ENCODE assay signal across 8 cellular contexts in the genomic region with DNA sequence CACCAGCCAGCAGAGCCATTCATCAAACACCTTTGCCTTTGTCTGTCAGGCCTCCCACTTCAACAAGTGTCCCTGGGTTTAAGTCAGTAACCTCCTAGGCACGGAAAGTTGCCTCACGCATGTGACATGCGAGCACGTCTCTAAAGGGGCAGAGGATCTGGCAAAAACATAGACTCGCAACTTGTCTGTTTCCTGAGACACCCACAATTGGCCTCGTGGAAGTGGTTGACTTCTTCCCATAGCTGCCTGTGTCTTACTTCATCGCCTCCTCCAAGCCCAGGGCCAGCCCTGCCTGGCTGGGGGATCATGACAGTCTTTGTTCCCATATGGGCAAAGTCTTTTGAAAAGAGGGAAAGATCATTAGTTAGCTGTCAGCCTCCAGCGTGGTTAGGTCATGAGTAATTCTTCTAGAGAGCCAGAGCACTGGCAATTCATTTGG. TPM values are rescaled to one million over a fixed set of nuclear protein-coding genes. Genes with fewer than 3 reads are reported as not detected.
A peak's percentile ranks its signal among the peaks of the same experiment; 100 is the strongest.
DNase-seq lines count a peak whose midpoint lies in the region; ATAC-seq, FAIRE-seq and TF ChIP-seq lines count a peak whose summit lies in the region.

No MANE protein-coding gene starts in this region.

- H3K27ac ChIP-seq in H1 (ENCODE audit: low read depth, low read length): no peak overlapping the region
- peak overlapping the region; percentile 84 for H3K27ac ChIP-seq in muscle layer of duodenum (ENCODE audit: low read length)

- H3K27me3 Mint-ChIP-seq in activated T-cell treated with anti-CD3 and anti-CD28 coated beads, Interleukin-2, amount 50 U/mL, for 72 hours (ENCODE audit: low read depth): no peaks in the 10 kb centered on the region

- WGBS in H1 (ENCODE audit: extremely low coverage in 1 of 2, insufficient coverage in 1 of 2, insufficient read length in 1 of 2, insufficient replicate concordance in 2 of 2, low coverage in 1 of 2, low lambda C conversion rate in 2 of 2, missing lambda C conversion rate in 1 of 2), 2 experiments: 89% methylated on average over 8 of the region's 8 CpGs; no CpG with 5 or more reads in 1 of the 2 experiments

- no peak for TF ChIP-seq CTCF in H1 (IDR thresholded peaks at IDR 0.05; ENCODE audit: control extremely low read depth in 1 of 3, insufficient read depth in 1 of 3, low read depth in 1 of 3, low read length in 3 of 3)

- no peaks in the 10 kb centered on the region for H3K23me2 ChIP-seq in H1 (ENCODE audit: low read depth, low read length)

- H4K91ac ChIP-seq in H1 (replicated peaks; ENCODE audit: insufficient read length, low read length): no peak overlapping the region

- no peak for DNase-seq in Right ventricle myocardium inferior (ENCODE audit: missing footprints)
- no peak for DNase-seq in cardiac septum (ENCODE audit: low spot score)
- no peak for DNase-seq in H1 (ENCODE audit: low read depth in 1 of 2, low spot score in 2 of 2)
- DNase-seq in NCI-H748 treated with DMSO at 0.1 percent for 48 hours (lab: John Stamatoyannopoulos, UW): no peak
- no peak for DNase-seq in activated T-cell treated with anti-CD3 and anti-CD28 coated beads, Interleukin-2, amount 50 U/mL, for 72 hours

- no peak for TF ChIP-seq POLR2A in H1 (IDR thresholded peaks at IDR 0.05; ENCODE audit: control extremely low read depth in 1 of 2, low read depth in 2 of 2, low read length in 2 of 2)

- no peak overlapping the region for H3K56ac ChIP-seq in H1 (replicated peaks; ENCODE audit: insufficient read length, low read depth, low read length)

- H2BK20ac ChIP-seq in H1 (ENCODE audit: low read length): no peak overlapping the region

- H4K5ac ChIP-seq in H1 (ENCODE audit: insufficient read length, low read depth, low read length): no peak overlapping the region

- peaks cover 57% of the 10 kb centered on the region for H3K4me1 Mint-ChIP-seq in activated T-cell treated with anti-CD3 and anti-CD28 coated beads, Interleukin-2, amount 50 U/mL, for 72 hours (ENCODE audit: low read depth)

- H3K79me2 ChIP-seq in H1 (ENCODE audit: control insufficient read depth in 1 of 2, insufficient read depth in 2 of 2, low read length in 2 of 2): no peaks in the 10 kb centered on the region

- H3K9me3 ChIP-seq in H1 (ENCODE audit: insufficient read depth in 2 of 2, low read depth in 1 of 2, low read length in 1 of 2) (no peaks in the 10 kb centered on the region), muscle layer of duodenum (ENCODE audit: control insufficient read depth in 1 of 2, low read length in 2 of 2) (no peaks in the 10 kb centered on the region)

- H3K36me3 ChIP-seq in H1 (ENCODE audit: control insufficient read depth in 2 of 4, insufficient read depth in 4 of 4, low read length in 3 of 4) (no peaks in the 10 kb centered on the region), muscle layer of duodenum (ENCODE audit: control insufficient read depth in 1 of 2, insufficient read depth in 2 of 2, low read length in 2 of 2) (peaks cover 0 to 15% of the 10 kb centered on the region in 2 donors)

- H3K14ac ChIP-seq in H1 (ENCODE audit: insufficient read length): no peak overlapping the region

- POLR2A ChIA-PET in H1 (lab: Charles Lee; ENCODE audit: partially characterized antibody): no interaction called here

- no peaks in the 10 kb centered on the region for H4K20me1 ChIP-seq in H1 (replicated peaks in 1 of 2; ENCODE audit: control insufficient read depth in 1 of 2, insufficient read depth in 2 of 2, low read length in 2 of 2)

- no peak for FAIRE-seq in H1 (lab: Jason Lieb, UNC)

- H3K23ac ChIP-seq in H1 (ENCODE audit: insufficient read length): no peak overlapping the region

- no peaks in the 10 kb centered on the region for H3K9me3 Mint-ChIP-seq in activated T-cell treated with anti-CD3 and anti-CD28 coated beads, Interleukin-2, amount 50 U/mL, for 72 hours

- no peaks in the 10 kb centered on the region for H3K36me3 Mint-ChIP-seq in activated T-cell treated with anti-CD3 and anti-CD28 coated beads, Interleukin-2, amount 50 U/mL, for 72 hours (ENCODE audit: insufficient read depth in 2 of 2)

- no peak overlapping the region for H2AK5ac ChIP-seq in H1 (ENCODE audit: low read depth, low read length)

- H3K27ac Mint-ChIP-seq in activated T-cell treated with anti-CD3 and anti-CD28 coated beads, Interleukin-2, amount 50 U/mL, for 72 hours: no peak overlapping the region

- H3K79me1 ChIP-seq in H1 (ENCODE audit: low read depth, low read length): no peaks in the 10 kb centered on the region

- H3K27me3 ChIP-seq in H1 (replicated peaks in 1 of 4; ENCODE audit: control insufficient read depth in 3 of 4, extremely low read depth in 1 of 4, insufficient read depth in 3 of 4, low read length in 3 of 4) (no peaks in the 10 kb centered on the region; a peak in 1 of 7 replicates), muscle layer of duodenum (ENCODE audit: low read depth, low read length) (no peaks in the 10 kb centered on the region)

- H3K4ac ChIP-seq in H1 (replicated peaks; ENCODE audit: insufficient read length, low read depth, low read length): no peak overlapping the region

- H3K4me3 Mint-ChIP-seq in activated T-cell treated with anti-CD3 and anti-CD28 coated beads, Interleukin-2, amount 50 U/mL, for 72 hours: peak overlapping the region in 1 of 2 donors; percentile 13

- H3K18ac ChIP-seq in H1 (ENCODE audit: extremely low read depth, low read length): no peak overlapping the region

- no peak overlapping the region for H3K9ac ChIP-seq in H1 (replicated peaks in 1 of 4; ENCODE audit: extremely low read depth in 1 of 4, low read depth in 3 of 4, low read length in 3 of 4)

- no peak overlapping the region for H2BK15ac ChIP-seq in H1 (ENCODE audit: low read length)

- H2AFZ ChIP-seq in H1 (ENCODE audit: low read length): no peak overlapping the region

- H3K4me1 ChIP-seq in H1 (replicated peaks in 1 of 4; ENCODE audit: control insufficient read depth in 3 of 4, insufficient read depth in 4 of 4, low read length in 3 of 4) (no peaks in the 10 kb centered on the region; a peak in 2 of 7 replicates), muscle layer of duodenum (ENCODE audit: control insufficient read depth in 1 of 2, insufficient read depth in 2 of 2, low read length in 2 of 2) (peaks cover 0 to 11% of the 10 kb centered on the region in 2 donors)

- no peak overlapping the region for H3K4me2 ChIP-seq in H1 (ENCODE audit: insufficient read depth in 1 of 2, low read depth in 2 of 2, low read length in 2 of 2)

- no peak overlapping the region; the same call in 1 of the 2 replicates for H4K8ac ChIP-seq in H1 (ENCODE audit: extremely low read depth, insufficient read depth, low read length)

- no peak for TF ChIP-seq RAD21 in H1 (IDR thresholded peaks at IDR 0.05 in 1 of 2, conservative IDR thresholded peaks at IDR 0.05 in 1 of 2; ENCODE audit: low read depth in 2 of 2, low read length in 2 of 2)

- H2BK12ac ChIP-seq in H1 (ENCODE audit: low read depth, low read length): 0 out of 2 replicates have a peak overlapping the region, but pooled peaks have one; percentile 11

- no peak overlapping the region for H3K4me3 ChIP-seq in H1 (ENCODE audit: extremely low read depth in 1 of 4, insufficient read depth in 2 of 4, low read depth in 3 of 4, low read length in 4 of 4)
- H3K4me3 ChIP-seq in muscle layer of duodenum (ENCODE audit: low read depth in 1 of 2, low read length in 2 of 2): no peak overlapping the region

- no peak overlapping the region for H2BK5ac ChIP-seq in H1 (ENCODE audit: low read depth, low read length)

- intact Hi-C loops in Right ventricle myocardium inferior (cut with DNase I) (loop anchor here (1.0 to 5.0 kb wide), 5 partner anchors 39 to 529 kb away; no protein-coding TSS in a partner anchor), cardiac septum (cut with DNase I) (loop anchor here (1.0 to 10.0 kb wide), 4 partner anchors 101 to 744 kb away; no protein-coding TSS in a partner anchor)

- CTCF ChIA-PET in H1 (lab: Charles Lee; ENCODE audit: partially characterized antibody): interaction anchor here (1.0 to 4.4 kb wide), 4 partner anchors 9 to 479 kb away, joined by 4 to 43 read pairs (median 12); no protein-coding TSS in a partner anchor

- ATAC-seq in Right ventricle myocardium inferior: peak; percentile 20
- ATAC-seq in GM21723 (IDR thresholded peaks at IDR 0.05; ENCODE audit: unreplicated experiment): no peak
- ATAC-seq in GM18870 (IDR thresholded peaks at IDR 0.05; ENCODE audit: unreplicated experiment): no peak
- ATAC-seq in activated T-cell treated with anti-CD3 and anti-CD28 coated beads, Interleukin-2, amount 50 U/mL, for 72 hours (replicated peaks in 1 of 2): no peak

- TF ChIP-seq EP300 in H1 (IDR thresholded peaks at IDR 0.05; ENCODE audit: borderline replicate concordance in 1 of 2, low read depth in 2 of 2, low read length in 2 of 2): no peak

- no peak overlapping the region for H2BK120ac ChIP-seq in H1 (replicated peaks; ENCODE audit: low read depth, low read length)

TF ChIP-seq in H1, 55 proteins besides CTCF, POLR2A, EP300 and RAD21 (continues in another document):
- TF ChIP-seq CHD1 (IDR thresholded peaks at IDR 0.05; ENCODE audit: low read depth, low read length): no peak

RNA-seq across cellular contexts. Expression of gene GLRX, which starts 35.5 kb away (rescaled TPM):
- 111 TPM for total RNA-seq in Right ventricle myocardium inferior
- 119 TPM for total RNA-seq in cardiac septum
- 21.6 and 22.9 TPM in 2 replicates for total RNA-seq in H1 (2021; fragmentation: NEBNext Ultra II Directional; extraction: Animal tissue kit (Norgen Biotek cat#: 25700))
- 13.2 and 31.2 TPM in 2 replicates for polyA plus RNA-seq in H1 (2011; rRNA removed)
- polyA plus RNA-seq in H1 (2011; cell fraction: cytosol; rRNA removed): 49.0 TPM
- polyA plus RNA-seq in H1 (2011; cell fraction: nucleus; rRNA removed): 23.8 TPM
- 47.6 to 52.5 TPM (median 49.8 TPM) in 4 replicates for polyA plus RNA-seq in H1 (2012, experiment 1 of 2)
- polyA plus RNA-seq in H1 (2012, experiment 2 of 2): 6.8 TPM
- 21.4 TPM for polyA plus RNA-seq in H1 (2013, experiment 1 of 2)
- polyA plus RNA-seq in H1 (2013, experiment 2 of 2): 21.3 TPM
- 23.9 and 28.2 TPM in 2 replicates for polyA minus RNA-seq in H1 (2011; rRNA and poly(A)+ RNA removed)
- polyA minus RNA-seq in H1 (2011; cell fraction: cytosol; rRNA and poly(A)+ RNA removed): 8.4 TPM
- 34.3 TPM for polyA minus RNA-seq in H1 (2011; cell fraction: nucleus; rRNA and poly(A)+ RNA removed)
- 10 to 100 TPM; 19.1 to 23.4 TPM for total RNA-seq in activated T-cell treated with anti-CD3 and anti-CD28 coated beads, Interleukin-2, amount 50 U/mL, for 72 hours
